In genomic region chr14:103504991-103505565, GRCh38 we compare ENCODE assay signal across 12 cellular contexts. TPM values are rescaled to one million over a fixed set of nuclear protein-coding genes. Genes with fewer than 3 reads are reported as not detected.
DNase-seq lines count a peak whose midpoint lies in the region; ATAC-seq, FAIRE-seq and TF ChIP-seq lines count a peak whose summit lies in the region.
"Had no signal": no experiment of that assay in that cellular context is flagged by ENCODE, and none has a peak within 500 bp of the region (broad histone marks: within the 10 kb centered on the region; RNA-seq: fewer than 3 reads in every experiment).

No MANE protein-coding gene starts in this region.

- no peak overlapping the region for H3K4ac ChIP-seq in H1 (replicated peaks; ENCODE audit: insufficient read length, low read depth, low read length)

- BruUV-seq in Panc1 (replicated peaks; lab: Mats Ljungman, UMichigan) = no TSS peak
- no TSS peak for BruUV-seq in OCI-LY7 (replicated peaks; lab: Mats Ljungman, UMichigan)

- no peak overlapping the region for H4K8ac ChIP-seq in H1 (ENCODE audit: extremely low read depth, insufficient read depth, low read length)

- no peak overlapping the region for H4K91ac ChIP-seq in H1 (replicated peaks; ENCODE audit: insufficient read length, low read length)

- H4K20me1 ChIP-seq in H1 (replicated peaks in 1 of 2; ENCODE audit: control insufficient read depth in 1 of 2, insufficient read depth in 2 of 2, low read length in 2 of 2) (peaks cover 0 to 4% of the 10 kb centered on the region in 2 experiments), osteoblast (ENCODE audit: insufficient read depth, low read length) (peaks cover 26% of the 10 kb centered on the region), OCI-LY7 (ENCODE audit: insufficient read depth, low read length) (no peaks in the 10 kb centered on the region)

- no peaks in the 10 kb centered on the region for H3K4me1 ChIP-seq in Panc1 (ENCODE audit: control insufficient read depth, insufficient read depth, low read length)
- H3K4me1 ChIP-seq in H1 (replicated peaks in 1 of 4; ENCODE audit: control insufficient read depth in 3 of 4, insufficient read depth in 4 of 4, low read length in 3 of 4) = no peaks in the 10 kb centered on the region
- H3K4me1 ChIP-seq in osteoblast (ENCODE audit: insufficient read depth, low read length) = peaks cover 12% of the 10 kb centered on the region
- H3K4me1 ChIP-seq in OCI-LY7 (ENCODE audit: insufficient read depth, low read length, poor library complexity, severe bottlenecking) = no peaks in the 10 kb centered on the region

- 82% methylated on average over 8 of the region's 8 CpGs; no CpG with 5 or more reads in 1 of the 2 experiments for WGBS in H1 (ENCODE audit: extremely low coverage in 1 of 2, insufficient coverage in 1 of 2, insufficient read length in 1 of 2, insufficient replicate concordance in 2 of 2, low coverage in 1 of 2, low lambda C conversion rate in 2 of 2, missing lambda C conversion rate in 1 of 2), 2 experiments

- no peak for TF ChIP-seq EP300 in H1 (IDR thresholded peaks at IDR 0.05; ENCODE audit: borderline replicate concordance in 1 of 2, low read depth in 2 of 2, low read length in 2 of 2)

- H2BK120ac ChIP-seq in H1 (replicated peaks; ENCODE audit: low read depth, low read length) = no peak overlapping the region

- DNase-seq in ELF-1 (ENCODE audit: low read depth, low spot score) (peak; percentile 30), Panc1 (ENCODE audit: low read depth, low spot score) (no peak), H1 (ENCODE audit: low read depth in 1 of 2, low spot score in 2 of 2) (no peak), osteoblast (ENCODE audit: insufficient read length, low spot score, missing footprints) (peak; percentile 78), NCI-H1930 (lab: John Stamatoyannopoulos, UW) (no peak), OCI-LY7 (ENCODE audit: low spot score) (no peak)
- DNase-seq: amygdala; hippocampal formation; stimulated activated CD4-positive, alpha-beta T cell treated with anti-CD3 and anti-CD28 coated beads, Interleukin-4, amount 100 ng/mL, for 4 hours had no signal

- H3K27ac ChIP-seq in Panc1 (ENCODE audit: low read length) (no peak overlapping the region), H1 (ENCODE audit: low read depth, low read length) (no peak overlapping the region), osteoblast (ENCODE audit: low read depth, low read length) (no peak overlapping the region), OCI-LY7 (ENCODE audit: low read depth, low read length, poor library complexity, severe bottlenecking) (no peak overlapping the region)

- no peak overlapping the region for H2AK5ac ChIP-seq in H1 (ENCODE audit: low read depth, low read length)

- no peak for TF ChIP-seq CTCF in Panc1 (IDR thresholded peaks at IDR 0.05)
- peak; percentile 20 to 50 (median 48); a peak in 3 of 4 replicates for TF ChIP-seq CTCF in H1 (IDR thresholded peaks at IDR 0.05; ENCODE audit: control extremely low read depth in 1 of 3, insufficient read depth in 1 of 3, low read depth in 1 of 3, low read length in 3 of 3)
- no peak for TF ChIP-seq CTCF in osteoblast (IDR thresholded peaks at IDR 0.05; ENCODE audit: extremely low read depth, low read depth, low read length)
- TF ChIP-seq CTCF in OCI-LY7 (conservative IDR thresholded peaks at IDR 0.05; ENCODE audit: low read length) = no peak

- POLR2A ChIA-PET in Panc1 (lab: Charles Lee) (no interaction called here), H1 (lab: Charles Lee; ENCODE audit: partially characterized antibody) (interaction anchor here (1.3 to 6.9 kb wide), 3 partner anchors 12 to 19 kb away, joined by 3 to 29 read pairs (median 23); partner anchors contain the start of gene CKB), OCI-LY7 (lab: Charles Lee) (no interaction called here)

- H3K14ac ChIP-seq in H1 (ENCODE audit: insufficient read length) = no peak overlapping the region

- no peak overlapping the region for H2BK20ac ChIP-seq in H1 (ENCODE audit: low read length)

- H4K5ac ChIP-seq in H1 (ENCODE audit: insufficient read length, low read depth, low read length) = no peak overlapping the region

- no peaks in the 10 kb centered on the region for H3K23me2 ChIP-seq in H1 (ENCODE audit: low read depth, low read length)

- CTCF ChIA-PET in Panc1 (lab: Charles Lee) = no interaction called here
- CTCF ChIA-PET in H1 (lab: Charles Lee; ENCODE audit: partially characterized antibody) = interaction anchor here (0.9 to 31.3 kb wide), 10 partner anchors 8 to 165 kb away, joined by 3 to 921 read pairs (median 4); partner anchors contain the start of gene TRMT61A
- CTCF ChIA-PET in OCI-LY7 (lab: Charles Lee; ENCODE audit: unreplicated experiment) = no interaction called here

- H3K79me1 ChIP-seq in H1 (ENCODE audit: low read depth, low read length) = no peaks in the 10 kb centered on the region

- H2AFZ ChIP-seq in H1 (ENCODE audit: low read length) = no peak overlapping the region
- H2AFZ ChIP-seq in osteoblast (ENCODE audit: low read length) = no peak overlapping the region
- no peak overlapping the region for H2AFZ ChIP-seq in OCI-LY7 (ENCODE audit: low read length)

- FAIRE-seq in H1 (lab: Jason Lieb, UNC) = no peak
- FAIRE-seq: GM12891 had no signal

- no peaks in the 10 kb centered on the region for H3K27me3 ChIP-seq in Panc1 (ENCODE audit: control insufficient read depth, insufficient read depth, low read length)
- H3K27me3 ChIP-seq in H1 (replicated peaks in 1 of 4; ENCODE audit: control insufficient read depth in 3 of 4, extremely low read depth in 1 of 4, insufficient read depth in 3 of 4, low read length in 3 of 4) = no peaks in the 10 kb centered on the region; a peak in 1 of 7 replicates
- no peaks in the 10 kb centered on the region for H3K27me3 ChIP-seq in osteoblast (ENCODE audit: insufficient read depth, low read length)

- in situ Hi-C loops in Panc1 (cut with HindIII; ENCODE audit: low pct_unique_long_range_greater_than_20kb, low sequenced_read_pairs) = no loop called here

- no peak overlapping the region for H3K4me2 ChIP-seq in H1 (ENCODE audit: insufficient read depth in 1 of 2, low read depth in 2 of 2, low read length in 2 of 2)
- H3K4me2 ChIP-seq in osteoblast (ENCODE audit: insufficient read depth, low read length) = no peak overlapping the region
- no peak overlapping the region for H3K4me2 ChIP-seq in OCI-LY7 (ENCODE audit: low read length)

- no peak overlapping the region for H3K23ac ChIP-seq in H1 (ENCODE audit: insufficient read length)

- H2BK12ac ChIP-seq in H1 (ENCODE audit: low read depth, low read length) = no peak overlapping the region

- TF ChIP-seq RAD21 in H1 (IDR thresholded peaks at IDR 0.05 in 1 of 2, conservative IDR thresholded peaks at IDR 0.05 in 1 of 2; ENCODE audit: low read depth in 2 of 2, low read length in 2 of 2) = 0 out of 4 replicates have a peak, but pooled peaks of 1 of the 2 experiments have one; percentile 2

- H3K9ac ChIP-seq in H1 (replicated peaks in 1 of 4; ENCODE audit: extremely low read depth in 1 of 4, low read depth in 3 of 4, low read length in 3 of 4) = no peak overlapping the region

- H3K79me2 ChIP-seq in H1 (ENCODE audit: control insufficient read depth in 1 of 2, insufficient read depth in 2 of 2, low read length in 2 of 2) = 0 out of 4 replicates have a peak, but pooled peaks cover 0 to 2% of the 10 kb centered on the region in 2 experiments
- H3K79me2 ChIP-seq in osteoblast (ENCODE audit: insufficient read depth, low read length) = peaks cover 23% of the 10 kb centered on the region
- no peaks in the 10 kb centered on the region for H3K79me2 ChIP-seq in OCI-LY7 (ENCODE audit: insufficient read depth, low read depth, low read length)

- H3K9me3 ChIP-seq in Panc1 (ENCODE audit: control insufficient read depth, insufficient read depth, low read depth, low read length) (no peaks in the 10 kb centered on the region), H1 (ENCODE audit: insufficient read depth in 2 of 2, low read depth in 1 of 2, low read length in 1 of 2) (no peaks in the 10 kb centered on the region), osteoblast (ENCODE audit: low read depth, low read length) (no peaks in the 10 kb centered on the region), OCI-LY7 (ENCODE audit: low read length) (no peaks in the 10 kb centered on the region)

- intact Hi-C loops in Panc1 (cut with micrococcal nuclease; ENCODE audit: unreplicated experiment) (no loop called here), OCI-LY7 (cut with micrococcal nuclease; ENCODE audit: unreplicated experiment) (no loop called here)

- no peak for TF ChIP-seq POLR2A in H1 (IDR thresholded peaks at IDR 0.05; ENCODE audit: control extremely low read depth in 1 of 2, low read depth in 2 of 2, low read length in 2 of 2)

- no peak overlapping the region for H3K18ac ChIP-seq in H1 (ENCODE audit: extremely low read depth, low read length)

- H2BK15ac ChIP-seq in H1 (ENCODE audit: low read length) = no peak overlapping the region

- ATAC-seq in Panc1 (peak; percentile 60; the same call in 1 of the 2 replicates), HG03196 (IDR thresholded peaks at IDR 0.05; ENCODE audit: unreplicated experiment) (no peak), HG03175 (IDR thresholded peaks at IDR 0.05; ENCODE audit: unreplicated experiment) (no peak)

- peaks cover 8% of the 10 kb centered on the region for H3K36me3 ChIP-seq in Panc1 (ENCODE audit: control insufficient read depth, insufficient read depth, low read length)
- peaks cover 15 to 42% (median 27%) of the 10 kb centered on the region in 4 experiments; a peak in 7 of 8 replicates for H3K36me3 ChIP-seq in H1 (ENCODE audit: control insufficient read depth in 2 of 4, insufficient read depth in 4 of 4, low read length in 3 of 4)
- H3K36me3 ChIP-seq in osteoblast (ENCODE audit: insufficient read depth, low read length) = peaks cover 72% of the 10 kb centered on the region
- peaks cover 63% of the 10 kb centered on the region for H3K36me3 ChIP-seq in OCI-LY7 (ENCODE audit: insufficient read depth, low read length)

- H3K56ac ChIP-seq in H1 (replicated peaks; ENCODE audit: insufficient read length, low read depth, low read length) = no peak overlapping the region

- H3K4me3 ChIP-seq in Panc1 (ENCODE audit: low read depth in 2 of 2, low read length in 2 of 2) (no peak overlapping the region), H1 (ENCODE audit: extremely low read depth in 1 of 4, insufficient read depth in 2 of 4, low read depth in 3 of 4, low read length in 4 of 4) (no peak overlapping the region), osteoblast (ENCODE audit: insufficient read depth, low read length) (no peak overlapping the region), OCI-LY7 (ENCODE audit: low read depth, low read length, poor library complexity, severe bottlenecking) (no peak overlapping the region)

- H3K9me2 ChIP-seq in OCI-LY7 (ENCODE audit: insufficient read depth, low read length) = no peaks in the 10 kb centered on the region

- no peak overlapping the region for H2BK5ac ChIP-seq in H1 (ENCODE audit: low read depth, low read length)

RNA-seq across cellular contexts. Expression of gene CKB, which starts 17.6 kb away (rescaled TPM):
- total RNA-seq in Panc1 (2021; ENCODE audit: unreplicated experiment) (436 TPM), osteoblast (5.1 and 8.3 TPM in 2 replicates), OCI-LY7 (2022) (3.0 and 3.2 TPM in 2 replicates)
- 1,631 TPM for polyA plus RNA-seq in Panc1 (2012; ENCODE audit: insufficient read length)
- 538 and 572 TPM in 2 replicates for total RNA-seq in H1 (2021; fragmentation: NEBNext Ultra II Directional; extraction: Animal tissue kit (Norgen Biotek cat#: 25700))
- 950 and 1,969 TPM in 2 replicates for polyA plus RNA-seq in H1 (2011; rRNA removed)
- 828 TPM for polyA plus RNA-seq in H1 (2011; cell fraction: cytosol; rRNA removed)
- polyA plus RNA-seq in H1 (2011; cell fraction: nucleus; rRNA removed) = 1,943 TPM
- 757 to 990 TPM (median 908 TPM) in 4 replicates for polyA plus RNA-seq in H1 (2012, experiment 1 of 2)
- polyA plus RNA-seq in H1 (2012, experiment 2 of 2) = 939 TPM
- 514 TPM for polyA plus RNA-seq in H1 (2013, experiment 1 of 2)
- 503 TPM for polyA plus RNA-seq in H1 (2013, experiment 2 of 2)
- polyA minus RNA-seq in H1 (2011; rRNA and poly(A)+ RNA removed) = 153 and 156 TPM in 2 replicates
- polyA minus RNA-seq in H1 (2011; cell fraction: cytosol; rRNA and poly(A)+ RNA removed) = 356 TPM
- polyA minus RNA-seq in H1 (2011; cell fraction: nucleus; rRNA and poly(A)+ RNA removed) = 378 TPM
- total RNA-seq in OCI-LY7 (2014; rRNA removed; shearing (Covaris generic)) = 0.57 and 0.82 TPM in 2 replicates

RNA-seq across cellular contexts. Expression of gene TRMT61A, which starts 23.9 kb away (rescaled TPM):
- 22.9 TPM for total RNA-seq in Panc1 (2021; ENCODE audit: unreplicated experiment)
- polyA plus RNA-seq in Panc1 (2012; ENCODE audit: insufficient read length) = 23.8 TPM
- 15.1 and 15.8 TPM in 2 replicates for total RNA-seq in H1 (2021; fragmentation: NEBNext Ultra II Directional; extraction: Animal tissue kit (Norgen Biotek cat#: 25700))
- 19.0 and 29.7 TPM in 2 replicates for polyA plus RNA-seq in H1 (2011; rRNA removed)
- 23.3 TPM for polyA plus RNA-seq in H1 (2011; cell fraction: cytosol; rRNA removed)
- polyA plus RNA-seq in H1 (2011; cell fraction: nucleus; rRNA removed) = 44.0 TPM
- polyA plus RNA-seq in H1 (2012, experiment 1 of 2) = 9.2 to 14.2 TPM (median 13.8 TPM) in 4 replicates
- polyA plus RNA-seq in H1 (2012, experiment 2 of 2) = 11.3 TPM
- polyA plus RNA-seq in H1 (2013, experiment 1 of 2) = 6.8 TPM
- polyA plus RNA-seq in H1 (2013, experiment 2 of 2) = 6.6 TPM
- 6.4 and 6.9 TPM in 2 replicates for polyA minus RNA-seq in H1 (2011; rRNA and poly(A)+ RNA removed)
- 11.2 TPM for polyA minus RNA-seq in H1 (2011; cell fraction: cytosol; rRNA and poly(A)+ RNA removed)
- polyA minus RNA-seq in H1 (2011; cell fraction: nucleus; rRNA and poly(A)+ RNA removed) = 26.1 TPM
- 9.0 and 10.6 TPM in 2 replicates for total RNA-seq in osteoblast
- 16.7 and 17.1 TPM in 2 replicates for total RNA-seq in OCI-LY7 (2014; rRNA removed; shearing (Covaris generic))
- total RNA-seq in OCI-LY7 (2022) = 11.2 and 13.1 TPM in 2 replicates

RNA-seq across cellular contexts. Expression of gene BAG5, which starts 57.4 kb away (rescaled TPM):
- total RNA-seq in Panc1 (2021; ENCODE audit: unreplicated experiment) = 22.5 TPM
- 9.1 TPM for polyA plus RNA-seq in Panc1 (2012; ENCODE audit: insufficient read length)
- 29.2 and 29.5 TPM in 2 replicates for total RNA-seq in H1 (2021; fragmentation: NEBNext Ultra II Directional; extraction: Animal tissue kit (Norgen Biotek cat#: 25700))
- polyA plus RNA-seq in H1 (2011; rRNA removed) = 5.9 and 7.4 TPM in 2 replicates
- polyA plus RNA-seq in H1 (2011; cell fraction: cytosol; rRNA removed) = 8.2 TPM
- 5.3 TPM for polyA plus RNA-seq in H1 (2011; cell fraction: nucleus; rRNA removed)
- polyA plus RNA-seq in H1 (2012, experiment 1 of 2) = 13.5 to 26.1 TPM (median 16.6 TPM) in 4 replicates
- polyA plus RNA-seq in H1 (2012, experiment 2 of 2) = 2.3 TPM
- polyA plus RNA-seq in H1 (2013, experiment 1 of 2) = 18.4 TPM
- polyA plus RNA-seq in H1 (2013, experiment 2 of 2) = 17.4 TPM
- 11.8 and 13.3 TPM in 2 replicates for polyA minus RNA-seq in H1 (2011; rRNA and poly(A)+ RNA removed)
- 13.7 TPM for polyA minus RNA-seq in H1 (2011; cell fraction: cytosol; rRNA and poly(A)+ RNA removed)
- polyA minus RNA-seq in H1 (2011; cell fraction: nucleus; rRNA and poly(A)+ RNA removed) = 12.5 TPM
- 28.6 and 30.8 TPM in 2 replicates for total RNA-seq in osteoblast
- 26.1 and 29.2 TPM in 2 replicates for total RNA-seq in OCI-LY7 (2014; rRNA removed; shearing (Covaris generic))
- total RNA-seq in OCI-LY7 (2022) = 36.3 and 38.7 TPM in 2 replicates

RNA-seq across cellular contexts. Expression of gene COA8, which starts 57.7 kb away (rescaled TPM):
- total RNA-seq in Panc1 (2021; ENCODE audit: unreplicated experiment) (42.2 TPM), osteoblast (23.0 and 24.6 TPM in 2 replicates), OCI-LY7 (2022) (33.0 and 38.9 TPM in 2 replicates)
- 34.1 TPM for polyA plus RNA-seq in Panc1 (2012; ENCODE audit: insufficient read length)
- total RNA-seq in H1 (2021; fragmentation: NEBNext Ultra II Directional; extraction: Animal tissue kit (Norgen Biotek cat#: 25700)) = 35.0 and 35.5 TPM in 2 replicates
- 5.9 and 7.1 TPM in 2 replicates for polyA plus RNA-seq in H1 (2011; rRNA removed)
- polyA plus RNA-seq in H1 (2011; cell fraction: cytosol; rRNA removed) = 10.9 TPM
- 12.8 TPM for polyA plus RNA-seq in H1 (2011; cell fraction: nucleus; rRNA removed)
- polyA plus RNA-seq in H1 (2012, experiment 1 of 2) = 23.7 to 31.1 TPM (median 30.1 TPM) in 4 replicates
- 27.0 TPM for polyA plus RNA-seq in H1 (2012, experiment 2 of 2)
- 31.3 TPM for polyA plus RNA-seq in H1 (2013, experiment 1 of 2)
- 27.9 TPM for polyA plus RNA-seq in H1 (2013, experiment 2 of 2)
- polyA minus RNA-seq in H1 (2011; rRNA and poly(A)+ RNA removed) = 4.3 and 5.2 TPM in 2 replicates
- 8.7 TPM for polyA minus RNA-seq in H1 (2011; cell fraction: cytosol; rRNA and poly(A)+ RNA removed)
- polyA minus RNA-seq in H1 (2011; cell fraction: nucleus; rRNA and poly(A)+ RNA removed) = 18.8 TPM
- 18.2 and 18.7 TPM in 2 replicates for total RNA-seq in OCI-LY7 (2014; rRNA removed; shearing (Covaris generic))

Comparison
In these comparisons a context has a peak if more than half of its experiments do, and no peak if none do; other contexts are left out.
1. DNase-seq: peak in ELF-1 (single experiment) and osteoblast (single experiment); none in Panc1 (single experiment), H1 (0 of 2), NCI-H1930 (0 of 2) and OCI-LY7 (single experiment).
2. CTCF ChIP-seq: peak in H1 (3 of 3); none in Panc1 (single experiment), osteoblast (single experiment) and OCI-LY7 (single experiment).
3. RNA of gene CKB, which starts 17.6 kb away (total RNA-seq): 538 to 572 TPM in H1 and 436 TPM in Panc1 (single experiment); 5.1 to 8.3 TPM in osteoblast and 0.57 to 3.2 TPM in OCI-LY7; every median in the first group is over 10 times any median in the second.